26 cellular contexts compared by ENCODE assay signal in the genomic region with DNA sequence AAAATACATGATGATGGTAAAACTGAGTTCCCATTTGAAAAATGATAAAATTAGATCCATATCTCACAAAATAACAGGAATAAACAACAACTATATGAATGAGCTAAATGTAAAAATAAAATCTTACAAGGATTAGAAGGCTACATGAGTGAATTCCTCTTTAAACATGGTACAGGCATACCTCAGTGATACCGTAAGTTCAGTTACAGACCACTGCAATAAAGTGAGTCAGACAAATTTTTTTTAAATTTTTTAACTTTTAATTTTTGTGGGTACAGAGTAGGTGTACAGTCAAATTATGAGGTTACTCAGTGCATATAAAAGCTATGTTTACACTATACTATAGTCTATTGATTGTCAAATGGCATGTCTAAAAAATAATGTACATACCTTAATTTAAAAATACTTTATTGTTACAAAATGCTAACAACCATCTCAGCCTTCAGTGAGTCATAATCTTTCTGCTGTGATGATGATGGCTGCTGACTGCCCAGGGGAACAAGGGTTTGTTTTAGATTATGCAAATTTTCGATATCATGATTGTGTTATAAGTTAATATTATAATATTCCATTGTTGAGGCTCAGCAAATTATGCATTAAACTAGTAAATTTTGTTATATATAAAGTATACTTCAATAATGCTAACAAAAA.
DNase-seq lines count a peak whose midpoint lies in the region; ATAC-seq and TF ChIP-seq lines count a peak whose summit lies in the region.
"Had no signal": no experiment of that assay in that cellular context is flagged by ENCODE, and none has a peak within 500 bp of the region (broad histone marks: within the 10 kb centered on the region; RNA-seq: fewer than 3 reads in every experiment).

No MANE protein-coding gene starts in this region.

- H3K9ac ChIP-seq in trophoblast cell (ENCODE audit: low read length), result no peak overlapping the region
- H3K9ac ChIP-seq: SK-N-SH had no signal

- no peak overlapping the region for H3K14ac ChIP-seq in trophoblast cell (ENCODE audit: low read length)

- H3K9me3 ChIP-seq in osteoblast (ENCODE audit: low read depth, low read length) (no peaks in the 10 kb centered on the region), trophoblast cell (ENCODE audit: insufficient read depth, low read depth, low read length) (no peaks in the 10 kb centered on the region)
- H3K9me3 ChIP-seq: left lung, ovary, SK-N-SH, thoracic aorta had no signal

- no peak overlapping the region for H2BK12ac ChIP-seq in trophoblast cell (ENCODE audit: low read length)

- H3K18ac ChIP-seq in trophoblast cell (ENCODE audit: low read length), result no peak overlapping the region

- no peak overlapping the region for H2AK5ac ChIP-seq in trophoblast cell (ENCODE audit: low read length)

- H2BK120ac ChIP-seq in trophoblast cell (ENCODE audit: insufficient read depth, low read length, poor library complexity), result no peak overlapping the region

- H3K27me3 ChIP-seq in brain microvascular endothelial cell (replicated peaks) (no peaks in the 10 kb centered on the region), osteoblast (ENCODE audit: insufficient read depth, low read length) (no peaks in the 10 kb centered on the region), trophoblast cell (ENCODE audit: insufficient read depth, low read length) (no peaks in the 10 kb centered on the region)
- H3K27me3 ChIP-seq: left lung, ovary had no signal

- peak overlapping the region; percentile 29 for H3K27ac ChIP-seq in brain microvascular endothelial cell
- H3K27ac ChIP-seq in osteoblast (ENCODE audit: low read depth, low read length), result peak overlapping the region; percentile 36
- no peak overlapping the region for H3K27ac ChIP-seq in trophoblast cell (ENCODE audit: low read depth, low read length)
- H3K27ac ChIP-seq: left lung, ovary, skin epidermis, thoracic aorta had no signal

- ATAC-seq in HG02623 (IDR thresholded peaks at IDR 0.05; ENCODE audit: unreplicated experiment) (no peak), HG03280 (IDR thresholded peaks at IDR 0.05; ENCODE audit: unreplicated experiment) (no peak)
- ATAC-seq: left lung had no signal

- H3K4me3 ChIP-seq in brain microvascular endothelial cell (ENCODE audit: low read depth, low read length), result no peak overlapping the region
- no peak overlapping the region for H3K4me3 ChIP-seq in osteoblast (ENCODE audit: insufficient read depth, low read length)
- H3K4me3 ChIP-seq in trophoblast cell (ENCODE audit: low read depth, low read length), result no peak overlapping the region
- H3K4me3 ChIP-seq: left lung, ovary, skin epidermis, thoracic aorta had no signal

- no CpG with 5 or more reads among the region's 2 CpGs for WGBS in trophoblast cell (ENCODE audit: extremely low coverage, insufficient coverage, insufficient read length)

- H3K4me2 ChIP-seq in osteoblast (ENCODE audit: insufficient read depth, low read length), result peak overlapping the region; percentile 30
- no peak overlapping the region for H3K4me2 ChIP-seq in trophoblast cell (ENCODE audit: low read length)
- H3K4me2 ChIP-seq: SK-N-SH had no signal

- H4K8ac ChIP-seq in trophoblast cell (ENCODE audit: low read depth, low read length), result no peak overlapping the region

- no peak overlapping the region for H3K4ac ChIP-seq in trophoblast cell (ENCODE audit: low read depth, low read length)

- H2AFZ ChIP-seq in osteoblast (ENCODE audit: low read length) (no peak overlapping the region), trophoblast cell (ENCODE audit: insufficient read depth, low read length, poor library complexity) (no peak overlapping the region)

- H4K12ac ChIP-seq in trophoblast cell (ENCODE audit: low read depth, low read length), result no peak overlapping the region

- H3K79me2 ChIP-seq in osteoblast (ENCODE audit: insufficient read depth, low read length) (no peaks in the 10 kb centered on the region), trophoblast cell (ENCODE audit: control insufficient read depth, insufficient read depth, low read length, poor library complexity) (no peaks in the 10 kb centered on the region)

- no peak overlapping the region for H2BK5ac ChIP-seq in trophoblast cell (ENCODE audit: low read depth, low read length, poor library complexity)

- no peaks in the 10 kb centered on the region for H3K79me1 ChIP-seq in trophoblast cell (ENCODE audit: low read length)

- no peak overlapping the region for H3K23ac ChIP-seq in trophoblast cell (ENCODE audit: low read length)

- TF ChIP-seq CTCF in brain microvascular endothelial cell (IDR thresholded peaks at IDR 0.05; ENCODE audit: low read depth, low read length, missing control alignments), result no peak
- no peak for TF ChIP-seq CTCF in osteoblast (IDR thresholded peaks at IDR 0.05; ENCODE audit: extremely low read depth, low read depth, low read length)

- peaks cover 7% of the 10 kb centered on the region for H3K4me1 ChIP-seq in osteoblast (ENCODE audit: insufficient read depth, low read length)
- H3K4me1 ChIP-seq in trophoblast cell (ENCODE audit: control insufficient read depth in 1 of 2, insufficient read depth in 2 of 2, low read length in 2 of 2), result no peaks in the 10 kb centered on the region
- H3K4me1 ChIP-seq: left lung had no signal

- H3K36me3 ChIP-seq in brain microvascular endothelial cell (replicated peaks) (no peaks in the 10 kb centered on the region), osteoblast (ENCODE audit: insufficient read depth, low read length) (no peaks in the 10 kb centered on the region), trophoblast cell (ENCODE audit: control insufficient read depth in 1 of 2, insufficient read depth in 2 of 2, low read length in 2 of 2) (no peaks in the 10 kb centered on the region)
- H3K36me3 ChIP-seq: left lung, ovary, thoracic aorta had no signal

- DNase-seq in EH (ENCODE audit: low read depth) (peak; percentile 33), HT1080 (ENCODE audit: low read depth) (peak; percentile 4), brain microvascular endothelial cell (no peak), osteoblast (ENCODE audit: insufficient read length, low spot score, missing footprints) (peak; percentile 31), DMS79 (lab: John Stamatoyannopoulos, UW) (no peak), trophoblast cell (no peak)
- DNase-seq: activated CD4-positive, alpha-beta T cell treated with anti-CD3 and anti-CD28 coated beads, Interleukin-2, amount 50 U/mL, for 4 hours; activated CD4-positive, CD25-positive, alpha-beta regulatory T cell; activated naive CD4-positive, alpha-beta T cell; AML-193; CD4-positive, CD25-positive, alpha-beta regulatory T cell; effector CD8-positive, alpha-beta T cell; H7; left lung; mesenchymal stem cell; NCI-H1105; NCI-H1930; NCI-H510A treated with DMSO at 0.1 percent for 48 hours; nephron progenitor cell; ovary; SK-N-SH; stimulated activated naive CD4-positive, alpha-beta T cell treated with Interleukin-2 at 50 U/mL for 16 hours had no signal

- H4K91ac ChIP-seq in trophoblast cell (ENCODE audit: low read depth, low read length), result no peak overlapping the region

- in situ Hi-C loops in brain microvascular endothelial cell (cut with HindIII; ENCODE audit: low pct_ligation_motif_present, low sequenced_read_pairs), result no loop called here

- no peaks in the 10 kb centered on the region for H4K20me1 ChIP-seq in osteoblast (ENCODE audit: insufficient read depth, low read length)

Comparison
In these comparisons a context has a peak if more than half of its experiments do, and no peak if none do; other contexts are left out.
1. DNase-seq: peak in EH (single experiment), HT1080 (single experiment) and osteoblast (single experiment); none in brain microvascular endothelial cell (single experiment), DMS79 (single experiment) and trophoblast cell (0 of 2).